Comparison of ENCODE assay signal across 1 cellular context in genomic region chr2:241818943-241819270, GRCh38.
A peak's percentile ranks its signal among the peaks of the same experiment; 100 is the strongest.
TF ChIP-seq lines count a peak whose summit lies in the region.

No MANE protein-coding gene starts in this region.

TF ChIP-seq in HepG2, 621 proteins besides CTCF, POLR2A, EP300 and RAD21 (continued from another document and continues in another):
- TF ChIP-seq ZBTB40 (IDR thresholded peaks at IDR 0.05) (no peak), ZBTB40 (CRISPR knock-in tag; IDR thresholded peaks at IDR 0.05) (peak; percentile 75), ZIK1 (CRISPR knock-in tag; IDR thresholded peaks at IDR 0.05; ENCODE audit: borderline replicate concordance, low read depth) (peak; percentile 80; the same call in 1 of the 2 replicates), TCF12 (IDR thresholded peaks at IDR 0.05) (no peak), TCF12 (CRISPR knock-in tag; IDR thresholded peaks at IDR 0.05) (peak; percentile 87; the same call in 1 of the 2 replicates), ZNF597 (CRISPR knock-in tag; IDR thresholded peaks at IDR 0.05) (no peak), PITX1 (CRISPR knock-in tag; IDR thresholded peaks at IDR 0.05) (peak; percentile 82), NFATC3 (CRISPR knock-in tag; IDR thresholded peaks at IDR 0.05) (0 out of 2 replicates have a peak, but pooled peaks have one; percentile 69), MED1 (CRISPR knock-in tag; IDR thresholded peaks at IDR 0.05) (peak; percentile 91), ZNF740 (CRISPR knock-in tag; IDR thresholded peaks at IDR 0.05) (no peak), NPAS2 (CRISPR knock-in tag; IDR thresholded peaks at IDR 0.05; ENCODE audit: borderline replicate concordance) (peak; percentile 96), SP5 (CRISPR knock-in tag; IDR thresholded peaks at IDR 0.05; ENCODE audit: borderline replicate concordance, low read depth) (peak; percentile 94), EEA1 (CRISPR knock-in tag; IDR thresholded peaks at IDR 0.05; ENCODE audit: borderline replicate concordance) (peak; percentile 38; the same call in 1 of the 2 replicates), ZNF614 (CRISPR knock-in tag; IDR thresholded peaks at IDR 0.05; ENCODE audit: borderline replicate concordance) (peak; percentile 59), ZBTB3 (CRISPR knock-in tag; IDR thresholded peaks at IDR 0.05; ENCODE audit: borderline replicate concordance, low read depth) (no peak), ZNF652 (CRISPR knock-in tag; IDR thresholded peaks at IDR 0.05; ENCODE audit: borderline replicate concordance, low read depth) (no peak), RXRA (CRISPR knock-in tag; IDR thresholded peaks at IDR 0.05) (peak; percentile 95), ARID2 (CRISPR knock-in tag; IDR thresholded peaks at IDR 0.05; ENCODE audit: borderline replicate concordance) (peak; percentile 74; the same call in 1 of the 2 replicates), ZNF720 (CRISPR knock-in tag; IDR thresholded peaks at IDR 0.05) (no peak), ZFP62 (CRISPR knock-in tag; IDR thresholded peaks at IDR 0.05) (no peak), ZNF232 (CRISPR knock-in tag; IDR thresholded peaks at IDR 0.05; ENCODE audit: borderline replicate concordance) (no peak; the same call in 1 of the 2 replicates), XBP1 (CRISPR knock-in tag; IDR thresholded peaks at IDR 0.05) (no peak), ARNTL (CRISPR knock-in tag; IDR thresholded peaks at IDR 0.05) (peak; percentile 100), ZNF276 (CRISPR knock-in tag; IDR thresholded peaks at IDR 0.05; ENCODE audit: low read depth) (peak; percentile 62; the same call in 1 of the 2 replicates), TBX2 (CRISPR knock-in tag; IDR thresholded peaks at IDR 0.05; ENCODE audit: borderline replicate concordance) (peak; percentile 90), NFIB (CRISPR knock-in tag; IDR thresholded peaks at IDR 0.05; ENCODE audit: borderline replicate concordance) (peak; percentile 80; the same call in 1 of the 2 replicates), THRA (CRISPR knock-in tag; IDR thresholded peaks at IDR 0.05; ENCODE audit: borderline replicate concordance) (peak; percentile 89), SOX5 (CRISPR knock-in tag; IDR thresholded peaks at IDR 0.05; ENCODE audit: borderline replicate concordance) (peak; percentile 94), SKIL (CRISPR knock-in tag; IDR thresholded peaks at IDR 0.05; ENCODE audit: borderline replicate concordance) (peak; percentile 80), RARA (CRISPR knock-in tag; IDR thresholded peaks at IDR 0.05) (peak; percentile 98), TFAP4 (IDR thresholded peaks at IDR 0.05; ENCODE audit: borderline replicate concordance, low read depth) (peak; percentile 20; the same call in 1 of the 2 replicates), ZNF253 (CRISPR knock-in tag; IDR thresholded peaks at IDR 0.05; ENCODE audit: borderline replicate concordance) (peak; percentile 78), CBX1 (IDR thresholded peaks at IDR 0.05; ENCODE audit: low read depth) (peak; percentile 43), SIX1 (CRISPR knock-in tag; IDR thresholded peaks at IDR 0.05; ENCODE audit: borderline replicate concordance) (peak; percentile 38; the same call in 1 of the 2 replicates), ZNF570 (CRISPR knock-in tag; IDR thresholded peaks at IDR 0.05; ENCODE audit: borderline replicate concordance) (no peak), ZNF782 (CRISPR knock-in tag; IDR thresholded peaks at IDR 0.05; ENCODE audit: borderline replicate concordance) (peak; percentile 92; the same call in 1 of the 2 replicates), TSC22D2 (CRISPR knock-in tag; IDR thresholded peaks at IDR 0.05; ENCODE audit: borderline replicate concordance) (peak; percentile 93; the same call in 1 of the 2 replicates), ZBTB4 (CRISPR knock-in tag; IDR thresholded peaks at IDR 0.05; ENCODE audit: borderline replicate concordance) (0 out of 2 replicates have a peak, but pooled peaks have one; percentile 26), ZNF572 (CRISPR knock-in tag; IDR thresholded peaks at IDR 0.05) (no peak), MLX (CRISPR knock-in tag; IDR thresholded peaks at IDR 0.05) (peak; percentile 100)
